In genomic region chr2:176178271-176178806, GRCh38 we compare ENCODE assay signal across 8 cellular contexts. TPM values are rescaled to one million over a fixed set of nuclear protein-coding genes. Genes with fewer than 3 reads are reported as not detected.
DNase-seq lines count a peak whose midpoint lies in the region; TF ChIP-seq lines count a peak whose summit lies in the region.

No MANE protein-coding gene starts in this region.

- in situ Hi-C loops in brain microvascular endothelial cell (cut with HindIII; ENCODE audit: low pct_ligation_motif_present, low sequenced_read_pairs) = no loop called here

- H3K4me3 Mint-ChIP-seq in neural crest cell (peak overlapping the region; percentile 58), immature natural killer cell (no peak overlapping the region)

- no peak overlapping the region for H3K27ac ChIP-seq in brain microvascular endothelial cell

- H3K9me3 Mint-ChIP-seq in neural crest cell (no peaks in the 10 kb centered on the region), immature natural killer cell (peaks cover 0 to 12% (median 0%) of the 10 kb centered on the region in 6 donors)

- H3K27ac Mint-ChIP-seq in neural crest cell (ENCODE audit: unreplicated experiment) = no peak overlapping the region
- no peak overlapping the region for H3K27ac Mint-ChIP-seq in immature natural killer cell

- H3K4me1 Mint-ChIP-seq in neural crest cell = peaks cover 37% of the 10 kb centered on the region
- H3K4me1 Mint-ChIP-seq in immature natural killer cell = peaks cover 3 to 4% of the 10 kb centered on the region in 2 donors

- TF ChIP-seq POLR2A in NB4 (IDR thresholded peaks at IDR 0.05; ENCODE audit: extremely low read depth, insufficient read length) = no peak

- no peak overlapping the region for H3K4me3 ChIP-seq in NB4 (ENCODE audit: low read depth, low read length)
- H3K4me3 ChIP-seq in brain microvascular endothelial cell (ENCODE audit: low read depth, low read length) = peak overlapping the region; percentile 29

- H3K36me3 ChIP-seq in brain microvascular endothelial cell (replicated peaks) = no peaks in the 10 kb centered on the region

- H3K36me3 Mint-ChIP-seq in neural crest cell (ENCODE audit: low read depth) (no peaks in the 10 kb centered on the region), immature natural killer cell (no peaks in the 10 kb centered on the region)

- H3K27me3 ChIP-seq in brain microvascular endothelial cell (replicated peaks) = peaks cover 65% of the 10 kb centered on the region

- TF ChIP-seq CTCF in NB4 (IDR thresholded peaks at IDR 0.05; ENCODE audit: low read depth, low read length) (no peak), brain microvascular endothelial cell (IDR thresholded peaks at IDR 0.05; ENCODE audit: low read depth, low read length, missing control alignments) (no peak), neural crest cell (conservative IDR thresholded peaks at IDR 0.05) (no peak)

- H3K27me3 Mint-ChIP-seq in neural crest cell (ENCODE audit: low read depth) (peaks cover 100% of the 10 kb centered on the region), immature natural killer cell (ENCODE audit: low read depth in 3 of 3) (peaks cover 19 to 40% (median 27%) of the 10 kb centered on the region in 3 donors)

- DNase-seq in DMS79 treated with DMSO at 0.1 percent for 48 hours (lab: John Stamatoyannopoulos, UW) (peak; percentile 92), NB4 (ENCODE audit: low read depth) (peak; percentile 80), brain microvascular endothelial cell (no peak), neural crest cell (ENCODE audit: low read depth, low spot score) (no peak), DMS114 treated with DMSO at 0.1 percent for 48 hours (lab: John Stamatoyannopoulos, UW; ENCODE audit: unreplicated experiment) (no peak), globus pallidus (ENCODE audit: low spot score) (no peak), immature natural killer cell (no peak), DMS153 (lab: John Stamatoyannopoulos, UW) (no peak)

RNA-seq across cellular contexts. Expression of gene HOXD1, which starts 10.1 kb away (rescaled TPM):
- not detected in 2 replicates for total RNA-seq in neural crest cell
- not detected for polyA plus RNA-seq in immature natural killer cell

RNA-seq across cellular contexts. Expression of gene HOXD3, which starts 21.2 kb away (rescaled TPM):
- 1.5 and 1.9 TPM in 2 replicates for total RNA-seq in neural crest cell
- polyA plus RNA-seq in immature natural killer cell = not detected

RNA-seq across cellular contexts. Expression of gene HOXD4, which starts 27.0 kb away (rescaled TPM):
- 1.3 TPM in 2 replicates for total RNA-seq in neural crest cell
- polyA plus RNA-seq in immature natural killer cell = not detected

RNA-seq across cellular contexts. Expression of gene HOXD8, which starts 48.8 kb away (rescaled TPM):
- total RNA-seq in neural crest cell = not detected in 2 replicates
- polyA plus RNA-seq in immature natural killer cell = not detected

RNA-seq across cellular contexts. Expression of gene HOXD9, which starts 55.8 kb away (rescaled TPM):
- not detected in 2 replicates for total RNA-seq in neural crest cell
- polyA plus RNA-seq in immature natural killer cell = not detected

Comparison
In these comparisons a context has a peak if more than half of its experiments do, and no peak if none do; other contexts are left out.
1. DNase-seq: peak in DMS79 treated with DMSO at 0.1 percent for 48 hours (single experiment) and NB4 (single experiment); none in brain microvascular endothelial cell (single experiment), neural crest cell (single experiment), DMS114 treated with DMSO at 0.1 percent for 48 hours (single experiment), globus pallidus (single experiment), immature natural killer cell (0 of 3) and DMS153 (single experiment).